Comparison of ENCODE assay signal across 2 cellular contexts in genomic region chr3:129120254-129121004, GRCh38.
TF ChIP-seq lines count a peak whose summit lies in the region.

No MANE protein-coding gene starts in this region.

TF ChIP-seq in HEK293T, 16 proteins besides CTCF, POLR2A, EP300 and RAD21:
- TF ChIP-seq BHLHE40 (IDR thresholded peaks at IDR 0.05; ENCODE audit: borderline replicate concordance) (no peak), ARNT (IDR thresholded peaks at IDR 0.05) (no peak), CTBP1 (IDR thresholded peaks at IDR 0.05; ENCODE audit: borderline replicate concordance) (no peak), PKNOX1 (IDR thresholded peaks at IDR 0.05) (no peak), FOXM1 (IDR thresholded peaks at IDR 0.05; ENCODE audit: borderline replicate concordance) (no peak), SUZ12 (IDR thresholded peaks at IDR 0.05) (no peak), SP1 (IDR thresholded peaks at IDR 0.05) (no peak), FOXK2 (IDR thresholded peaks at IDR 0.05) (no peak), ZNF384 (IDR thresholded peaks at IDR 0.05) (no peak), NFRKB (IDR thresholded peaks at IDR 0.05) (no peak), TARDBP (IDR thresholded peaks at IDR 0.05) (no peak), HDGF (IDR thresholded peaks at IDR 0.05; ENCODE audit: borderline replicate concordance) (no peak)

TF ChIP-seq in HepG2, 621 proteins besides CTCF, POLR2A, EP300 and RAD21 (continues in another document):
- TF ChIP-seq HINFP (CRISPR knock-in tag; IDR thresholded peaks at IDR 0.05; ENCODE audit: low read depth) (no peak), ZNF451 (CRISPR knock-in tag; IDR thresholded peaks at IDR 0.05) (no peak), CEBPZ (IDR thresholded peaks at IDR 0.05; ENCODE audit: low read length) (no peak), ZNF891 (CRISPR knock-in tag; IDR thresholded peaks at IDR 0.05) (no peak), ZNF547 (CRISPR knock-in tag; IDR thresholded peaks at IDR 0.05) (no peak), ZFP91 (CRISPR knock-in tag; IDR thresholded peaks at IDR 0.05; ENCODE audit: borderline replicate concordance) (peak; percentile 59; the same call in 1 of the 2 replicates), ATF5 (CRISPR knock-in tag; IDR thresholded peaks at IDR 0.05; ENCODE audit: low read depth) (no peak), ZNF883 (CRISPR knock-in tag; IDR thresholded peaks at IDR 0.05; ENCODE audit: not compliant biosample characterization) (no peak), ZBTB38 (CRISPR knock-in tag; IDR thresholded peaks at IDR 0.05) (no peak), DPF2 (CRISPR knock-in tag; IDR thresholded peaks at IDR 0.05; ENCODE audit: borderline replicate concordance, low read depth) (no peak), TBP (CRISPR knock-in tag; IDR thresholded peaks at IDR 0.05) (no peak), MTF1 (CRISPR knock-in tag; IDR thresholded peaks at IDR 0.05) (no peak), NKX3-1 (CRISPR knock-in tag; IDR thresholded peaks at IDR 0.05) (no peak), KLF15 (CRISPR knock-in tag; IDR thresholded peaks at IDR 0.05; ENCODE audit: borderline replicate concordance) (peak; percentile 34; the same call in 1 of the 2 replicates), ZKSCAN1 (IDR thresholded peaks at IDR 0.05; ENCODE audit: low read length) (no peak), DBP (CRISPR knock-in tag; IDR thresholded peaks at IDR 0.05; ENCODE audit: not compliant biosample characterization) (no peak), MTA1 (CRISPR knock-in tag; IDR thresholded peaks at IDR 0.05; ENCODE audit: borderline replicate concordance) (0 out of 2 replicates have a peak, but pooled peaks have one; percentile 13), NFRKB (IDR thresholded peaks at IDR 0.05) (no peak), NONO (IDR thresholded peaks at IDR 0.05) (no peak), NONO (CRISPR knock-in tag; conservative IDR thresholded peaks at IDR 0.05) (no peak), HMGA1 (CRISPR knock-in tag; conservative IDR thresholded peaks at IDR 0.05) (no peak), ZNF788 (CRISPR knock-in tag; IDR thresholded peaks at IDR 0.05; ENCODE audit: borderline replicate concordance) (peak; percentile 59; the same call in 1 of the 2 replicates), FOXJ3 (CRISPR knock-in tag; IDR thresholded peaks at IDR 0.05; ENCODE audit: borderline replicate concordance) (no peak), ZGPAT (CRISPR knock-in tag; IDR thresholded peaks at IDR 0.05) (no peak; the same call in 1 of the 2 replicates), ARHGAP35 (CRISPR knock-in tag; IDR thresholded peaks at IDR 0.05; ENCODE audit: borderline replicate concordance) (no peak), ZNF207 (IDR thresholded peaks at IDR 0.05; ENCODE audit: borderline replicate concordance) (no peak), IRF1 (CRISPR knock-in tag; IDR thresholded peaks at IDR 0.05; ENCODE audit: low read depth) (no peak), ISL2 (CRISPR knock-in tag; IDR thresholded peaks at IDR 0.05) (no peak), CBX1 (IDR thresholded peaks at IDR 0.05; ENCODE audit: low read depth) (no peak), SATB2 (CRISPR knock-in tag; IDR thresholded peaks at IDR 0.05) (no peak), GTF2F1 (IDR thresholded peaks at IDR 0.05; ENCODE audit: low read length) (no peak), NR3C1 (CRISPR knock-in tag; IDR thresholded peaks at IDR 0.05) (no peak), KLF16 (CRISPR knock-in tag; IDR thresholded peaks at IDR 0.05) (no peak), CENPX (CRISPR knock-in tag; IDR thresholded peaks at IDR 0.05) (no peak), ZNF75D (CRISPR knock-in tag; IDR thresholded peaks at IDR 0.05; ENCODE audit: borderline replicate concordance) (no peak), ZNF724P (CRISPR knock-in tag; IDR thresholded peaks at IDR 0.05; ENCODE audit: borderline replicate concordance) (no peak), ARNT2 (CRISPR knock-in tag; IDR thresholded peaks at IDR 0.05; ENCODE audit: low read depth) (no peak), ZUFSP (CRISPR knock-in tag; IDR thresholded peaks at IDR 0.05; ENCODE audit: borderline replicate concordance) (no peak), FOXK2 (IDR thresholded peaks at IDR 0.05) (no peak), IRF2 (CRISPR knock-in tag; IDR thresholded peaks at IDR 0.05) (no peak), ARID3A (IDR thresholded peaks at IDR 0.05; ENCODE audit: low read depth, low read length) (0 out of 2 replicates have a peak, but pooled peaks have one; percentile 33), XRCC5 (optimal IDR thresholded peaks at IDR 0.05; ENCODE audit: low read length) (peak; percentile 41), ZNF792 (CRISPR knock-in tag; IDR thresholded peaks at IDR 0.05) (no peak; the same call in 1 of the 2 replicates), ZNF224 (CRISPR knock-in tag; IDR thresholded peaks at IDR 0.05) (0 out of 2 replicates have a peak, but pooled peaks have one; percentile 49), EEA1 (CRISPR knock-in tag; IDR thresholded peaks at IDR 0.05; ENCODE audit: borderline replicate concordance) (no peak), ATRX (CRISPR knock-in tag; IDR thresholded peaks at IDR 0.05; ENCODE audit: borderline replicate concordance) (no peak)
